31 cellular contexts compared by ENCODE assay signal in genomic region chr12:12015073-12015685, GRCh38. TPM values are rescaled to one million over a fixed set of nuclear protein-coding genes. Genes with fewer than 3 reads are reported as not detected.
A peak's percentile ranks its signal among the peaks of the same experiment; 100 is the strongest.
DNase-seq lines count a peak whose midpoint lies in the region; ATAC-seq, FAIRE-seq and TF ChIP-seq lines count a peak whose summit lies in the region.
"Had no signal": no experiment of that assay in that cellular context is flagged by ENCODE, and none has a peak within 500 bp of the region (broad histone marks: within the 10 kb centered on the region; RNA-seq: fewer than 3 reads in every experiment).

No MANE protein-coding gene starts in this region.

- POLR2A ChIA-PET in H1 (lab: Charles Lee; ENCODE audit: partially characterized antibody) = no interaction called here

- no peak overlapping the region for H4K8ac ChIP-seq in H1 (ENCODE audit: extremely low read depth, insufficient read depth, low read length)

- no peak overlapping the region; the same call in 1 of the 2 replicates for H2BK12ac ChIP-seq in H1 (ENCODE audit: low read depth, low read length)

- no peak overlapping the region for H3K4me2 ChIP-seq in H1 (ENCODE audit: insufficient read depth in 1 of 2, low read depth in 2 of 2, low read length in 2 of 2)

- ATAC-seq in activated naive CD8-positive, alpha-beta T cell treated with anti-CD3 and anti-CD28 coated beads, Interleukin-2, amount 50 U/mL, for 24 hours = no peak
- ATAC-seq in stimulated activated naive B cell treated with anti-CD40 and anti-IgM and Interleukin-4, amounts not matched to agents 10 μg/mL and 1 μg/mL and 100 μg/mL, for 72 hours (replicated peaks) = no peak
- ATAC-seq: activated CD4-positive, CD25-positive, alpha-beta regulatory T cell treated with anti-CD3 and anti-CD28 coated beads, Interleukin-2, amount 50 U/mL, for 24 hours; effector memory CD8-positive, alpha-beta T cell; esophagus mucosa; right cardiac atrium had no signal

- no peaks in the 10 kb centered on the region; a peak in 1 of 7 replicates for H3K27me3 ChIP-seq in H1 (replicated peaks in 1 of 4; ENCODE audit: control insufficient read depth in 3 of 4, extremely low read depth in 1 of 4, insufficient read depth in 3 of 4, low read length in 3 of 4)
- no peaks in the 10 kb centered on the region for H3K27me3 ChIP-seq in tibial artery
- H3K27me3 ChIP-seq: colonic mucosa, MG63, spleen had no signal

- no peak overlapping the region for H2AK5ac ChIP-seq in H1 (ENCODE audit: low read depth, low read length)

- no peak for DNase-seq in T-helper 1 cell
- DNase-seq in activated naive CD8-positive, alpha-beta T cell treated with anti-CD3 and anti-CD28 coated beads, Interleukin-2, amount 50 U/mL, for 24 hours = no peak
- no peak for DNase-seq in H1 (ENCODE audit: low read depth in 1 of 2, low spot score in 2 of 2)
- no peak for DNase-seq in stimulated activated naive B cell treated with anti-CD40 and anti-IgM and Interleukin-4, amounts not matched to agents 10 μg/mL and 1 μg/mL and 100 μg/mL, for 72 hours
- no peak for DNase-seq in tibial artery
- DNase-seq in KBM-7 = no peak
- DNase-seq: 8988T; anterior cingulate cortex; CD8-positive, alpha-beta memory T cell; colonic mucosa; effector memory CD8-positive, alpha-beta T cell; foreskin fibroblast; kidney; MG63; NCI-H2029 treated with DMSO at 0.1 percent for 48 hours; NCI-H226; NCI-H69; nephron progenitor cell; posterior cingulate gyrus; right cardiac atrium; SIG-M5; spleen had no signal

- H3K36me3 Mint-ChIP-seq in T-helper 1 cell treated with Interleukin-12 subunit alpha and Interleukin-12 subunit beta and Interleukin-4 antibody, amounts not matched to agents 30 μg/mL and 1 μg/mL, for 36 hours (ENCODE audit: low read depth) = peaks cover 12% of the 10 kb centered on the region
- no peaks in the 10 kb centered on the region for H3K36me3 Mint-ChIP-seq in activated naive CD8-positive, alpha-beta T cell
- peaks cover 2% of the 10 kb centered on the region for H3K36me3 Mint-ChIP-seq in activated naive CD8-positive, alpha-beta T cell treated with anti-CD3 and anti-CD28 coated beads, Interleukin-2, amount 50 U/mL, for 24 hours (ENCODE audit: low read depth)
- no peaks in the 10 kb centered on the region for H3K36me3 Mint-ChIP-seq in stimulated activated naive B cell treated with anti-CD40 and anti-IgM and Interleukin-4, amounts not matched to agents 10 μg/mL and 1 μg/mL and 100 μg/mL, for 72 hours
- H3K36me3 Mint-ChIP-seq: mesothelial cell of epicardium had no signal

- intact Hi-C loops in tibial artery (cut with DNase I; ENCODE audit: low total_unique reads) = loop anchor here (5.0 kb wide), 2 partner anchors 373 to 423 kb away; no protein-coding TSS in a partner anchor

- FAIRE-seq in H1 (lab: Jason Lieb, UNC) = no peak
- FAIRE-seq: GM12891, kidney, RCC 7860 had no signal

- no peaks in the 10 kb centered on the region for H3K9me3 Mint-ChIP-seq in T-helper 1 cell treated with Interleukin-12 subunit alpha and Interleukin-12 subunit beta and Interleukin-4 antibody, amounts not matched to agents 30 μg/mL and 1 μg/mL, for 36 hours
- H3K9me3 Mint-ChIP-seq in activated naive CD8-positive, alpha-beta T cell (ENCODE audit: low read depth) = no peaks in the 10 kb centered on the region
- H3K9me3 Mint-ChIP-seq in activated naive CD8-positive, alpha-beta T cell treated with anti-CD3 and anti-CD28 coated beads, Interleukin-2, amount 50 U/mL, for 24 hours = no peaks in the 10 kb centered on the region
- no peaks in the 10 kb centered on the region for H3K9me3 Mint-ChIP-seq in stimulated activated naive B cell treated with anti-CD40 and anti-IgM and Interleukin-4, amounts not matched to agents 10 μg/mL and 1 μg/mL and 100 μg/mL, for 72 hours
- H3K9me3 Mint-ChIP-seq: CD8-positive, alpha-beta memory T cell; effector memory CD8-positive, alpha-beta T cell; mesothelial cell of epicardium; nephron progenitor cell had no signal

- H3K4me3 Mint-ChIP-seq in T-helper 1 cell treated with Interleukin-12 subunit alpha and Interleukin-12 subunit beta and Interleukin-4 antibody, amounts not matched to agents 30 μg/mL and 1 μg/mL, for 36 hours = no peak overlapping the region
- no peak overlapping the region for H3K4me3 Mint-ChIP-seq in activated naive CD8-positive, alpha-beta T cell
- no peak overlapping the region for H3K4me3 Mint-ChIP-seq in activated naive CD8-positive, alpha-beta T cell treated with anti-CD3 and anti-CD28 coated beads, Interleukin-2, amount 50 U/mL, for 24 hours
- no peak overlapping the region for H3K4me3 Mint-ChIP-seq in stimulated activated naive B cell treated with anti-CD40 and anti-IgM and Interleukin-4, amounts not matched to agents 10 μg/mL and 1 μg/mL and 100 μg/mL, for 72 hours
- H3K4me3 Mint-ChIP-seq: effector memory CD8-positive, alpha-beta T cell; mesothelial cell of epicardium; nephron progenitor cell had no signal

- CTCF ChIA-PET in H1 (lab: Charles Lee; ENCODE audit: partially characterized antibody) = interaction anchor here (0.6 to 1.1 kb wide), 3 partner anchors 14 to 503 kb away, joined by 3 to 5 read pairs (median 5); no protein-coding TSS in a partner anchor

- peaks cover 3% of the 10 kb centered on the region; the same call in 1 of the 2 replicates for H3K23me2 ChIP-seq in H1 (ENCODE audit: low read depth, low read length)

- no peak for TF ChIP-seq RAD21 in H1 (IDR thresholded peaks at IDR 0.05 in 1 of 2, conservative IDR thresholded peaks at IDR 0.05 in 1 of 2; ENCODE audit: low read depth in 2 of 2, low read length in 2 of 2)

- H3K27ac ChIP-seq in H1 (ENCODE audit: low read depth, low read length) = no peak overlapping the region
- H3K27ac ChIP-seq in tibial artery = no peak overlapping the region
- H3K27ac ChIP-seq: colonic mucosa, spleen had no signal

- H3K27me3 Mint-ChIP-seq in T-helper 1 cell treated with Interleukin-12 subunit alpha and Interleukin-12 subunit beta and Interleukin-4 antibody, amounts not matched to agents 30 μg/mL and 1 μg/mL, for 36 hours (ENCODE audit: low read depth) = no peaks in the 10 kb centered on the region
- H3K27me3 Mint-ChIP-seq in activated naive CD8-positive, alpha-beta T cell = no peaks in the 10 kb centered on the region
- H3K27me3 Mint-ChIP-seq in activated naive CD8-positive, alpha-beta T cell treated with anti-CD3 and anti-CD28 coated beads, Interleukin-2, amount 50 U/mL, for 24 hours = peaks cover 2% of the 10 kb centered on the region
- H3K27me3 Mint-ChIP-seq in stimulated activated naive B cell treated with anti-CD40 and anti-IgM and Interleukin-4, amounts not matched to agents 10 μg/mL and 1 μg/mL and 100 μg/mL, for 72 hours = peaks cover 5 to 10% of the 10 kb centered on the region in 2 donors
- H3K27me3 Mint-ChIP-seq: effector memory CD8-positive, alpha-beta T cell had no signal

- TF ChIP-seq POLR2A in H1 (IDR thresholded peaks at IDR 0.05; ENCODE audit: control extremely low read depth in 1 of 2, low read depth in 2 of 2, low read length in 2 of 2) = no peak

- no peaks in the 10 kb centered on the region for H3K36me3 ChIP-seq in H1 (ENCODE audit: control insufficient read depth in 2 of 4, insufficient read depth in 4 of 4, low read length in 3 of 4)
- H3K36me3 ChIP-seq in tibial artery = no peaks in the 10 kb centered on the region
- H3K36me3 ChIP-seq: colonic mucosa, MG63, spleen had no signal

- in situ Hi-C loops in KBM-7 (cut with MboI; ENCODE audit: low pct_unique_long_range_greater_than_20kb, low sequenced_read_pairs) = no loop called here

- WGBS in H1 (ENCODE audit: extremely low coverage in 1 of 2, insufficient coverage in 1 of 2, insufficient read length in 1 of 2, insufficient replicate concordance in 2 of 2, low coverage in 1 of 2, low lambda C conversion rate in 2 of 2, missing lambda C conversion rate in 1 of 2), 2 experiments = 76% methylated on average over 11 of the region's 11 CpGs; no CpG with 5 or more reads in 1 of the 2 experiments

- no peak for TF ChIP-seq EP300 in H1 (IDR thresholded peaks at IDR 0.05; ENCODE audit: borderline replicate concordance in 1 of 2, low read depth in 2 of 2, low read length in 2 of 2)

- H3K79me2 ChIP-seq in H1 (ENCODE audit: control insufficient read depth in 1 of 2, insufficient read depth in 2 of 2, low read length in 2 of 2) = no peaks in the 10 kb centered on the region

- H3K23ac ChIP-seq in H1 (ENCODE audit: insufficient read length) = no peak overlapping the region

- no peak overlapping the region for H3K18ac ChIP-seq in H1 (ENCODE audit: extremely low read depth, low read length)

- H4K91ac ChIP-seq in H1 (replicated peaks; ENCODE audit: insufficient read length, low read length) = no peak overlapping the region

- H3K4me1 Mint-ChIP-seq in T-helper 1 cell treated with Interleukin-12 subunit alpha and Interleukin-12 subunit beta and Interleukin-4 antibody, amounts not matched to agents 30 μg/mL and 1 μg/mL, for 36 hours (ENCODE audit: low read depth) = peaks cover 64% of the 10 kb centered on the region
- peaks cover 59% of the 10 kb centered on the region for H3K4me1 Mint-ChIP-seq in activated naive CD8-positive, alpha-beta T cell (ENCODE audit: low read depth)
- peaks cover 74% of the 10 kb centered on the region for H3K4me1 Mint-ChIP-seq in activated naive CD8-positive, alpha-beta T cell treated with anti-CD3 and anti-CD28 coated beads, Interleukin-2, amount 50 U/mL, for 24 hours
- H3K4me1 Mint-ChIP-seq in stimulated activated naive B cell treated with anti-CD40 and anti-IgM and Interleukin-4, amounts not matched to agents 10 μg/mL and 1 μg/mL and 100 μg/mL, for 72 hours = peaks cover 26 to 37% of the 10 kb centered on the region in 2 donors

- H3K9ac ChIP-seq in H1 (replicated peaks in 1 of 4; ENCODE audit: extremely low read depth in 1 of 4, low read depth in 3 of 4, low read length in 3 of 4) = no peak overlapping the region

- no peak overlapping the region for H2BK20ac ChIP-seq in H1 (ENCODE audit: low read length)

- H3K4me1 ChIP-seq in H1 (replicated peaks in 1 of 4; ENCODE audit: control insufficient read depth in 3 of 4, insufficient read depth in 4 of 4, low read length in 3 of 4) = peaks cover 4 to 15% (median 10%) of the 10 kb centered on the region in 4 experiments
- peaks cover 0 to 29% (median 8%) of the 10 kb centered on the region in 4 donors for H3K4me1 ChIP-seq in tibial artery
- H3K4me1 ChIP-seq: colonic mucosa had no signal

- peak overlapping the region; percentile 32 for H3K27ac Mint-ChIP-seq in T-helper 1 cell treated with Interleukin-12 subunit alpha and Interleukin-12 subunit beta and Interleukin-4 antibody, amounts not matched to agents 30 μg/mL and 1 μg/mL, for 36 hours
- peak overlapping the region; percentile 23 for H3K27ac Mint-ChIP-seq in activated naive CD8-positive, alpha-beta T cell
- no peak overlapping the region for H3K27ac Mint-ChIP-seq in activated naive CD8-positive, alpha-beta T cell treated with anti-CD3 and anti-CD28 coated beads, Interleukin-2, amount 50 U/mL, for 24 hours
- peak overlapping the region; percentile 40 for H3K27ac Mint-ChIP-seq in stimulated activated naive B cell treated with anti-CD40 and anti-IgM and Interleukin-4, amounts not matched to agents 10 μg/mL and 1 μg/mL and 100 μg/mL, for 72 hours
- H3K27ac Mint-ChIP-seq: mesothelial cell of epicardium, nephron progenitor cell had no signal

- no peaks in the 10 kb centered on the region for H3K9me3 ChIP-seq in H1 (ENCODE audit: insufficient read depth in 2 of 2, low read depth in 1 of 2, low read length in 1 of 2)
- no peaks in the 10 kb centered on the region for H3K9me3 ChIP-seq in tibial artery
- H3K9me3 ChIP-seq: colonic mucosa, MG63, spleen had no signal

- no peak overlapping the region for H3K56ac ChIP-seq in H1 (replicated peaks; ENCODE audit: insufficient read length, low read depth, low read length)

- H2BK5ac ChIP-seq in H1 (ENCODE audit: low read depth, low read length) = no peak overlapping the region

- H3K14ac ChIP-seq in H1 (ENCODE audit: insufficient read length) = no peak overlapping the region

- H3K4ac ChIP-seq in H1 (replicated peaks; ENCODE audit: insufficient read length, low read depth, low read length) = no peak overlapping the region

- no peak for TF ChIP-seq CTCF in H1 (IDR thresholded peaks at IDR 0.05; ENCODE audit: control extremely low read depth in 1 of 3, insufficient read depth in 1 of 3, low read depth in 1 of 3, low read length in 3 of 3)
- TF ChIP-seq CTCF in tibial artery (IDR thresholded peaks at IDR 0.05) = no peak

- no peaks in the 10 kb centered on the region for H3K79me1 ChIP-seq in H1 (ENCODE audit: low read depth, low read length)

- H2BK120ac ChIP-seq in H1 (replicated peaks; ENCODE audit: low read depth, low read length) = no peak overlapping the region

- no peaks in the 10 kb centered on the region for H4K20me1 ChIP-seq in H1 (replicated peaks in 1 of 2; ENCODE audit: control insufficient read depth in 1 of 2, insufficient read depth in 2 of 2, low read length in 2 of 2)

- H2AFZ ChIP-seq in H1 (ENCODE audit: low read length) = no peak overlapping the region

- H4K5ac ChIP-seq in H1 (ENCODE audit: insufficient read length, low read depth, low read length) = no peak overlapping the region

- H3K4me3 ChIP-seq in H1 (ENCODE audit: extremely low read depth in 1 of 4, insufficient read depth in 2 of 4, low read depth in 3 of 4, low read length in 4 of 4) (no peak overlapping the region), tibial artery (no peak overlapping the region)
- H3K4me3 ChIP-seq: colonic mucosa, MG63, spleen had no signal

- H2BK15ac ChIP-seq in H1 (ENCODE audit: low read length) = peak overlapping the region; percentile 3; the same call in 1 of the 2 replicates

RNA-seq across cellular contexts. Expression of gene BCL2L14, which starts 55.6 kb away (rescaled TPM):
- 2.4 and 2.9 TPM in 2 replicates for total RNA-seq in H1 (2021; fragmentation: NEBNext Ultra II Directional; extraction: Animal tissue kit (Norgen Biotek cat#: 25700))
- polyA plus RNA-seq in H1 (2011; rRNA removed) = 0.39 and 0.80 TPM in 2 replicates
- 1.7 TPM for polyA plus RNA-seq in H1 (2011; cell fraction: cytosol; rRNA removed)
- polyA plus RNA-seq in H1 (2011; cell fraction: nucleus; rRNA removed) = 0.31 TPM
- polyA plus RNA-seq in H1 (2012, experiment 1 of 2) = 0.99 to 2.3 TPM (median 1.2 TPM) in 4 replicates
- 0.10 TPM for polyA plus RNA-seq in H1 (2012, experiment 2 of 2)
- 1.5 TPM for polyA plus RNA-seq in H1 (2013, experiment 1 of 2)
- polyA plus RNA-seq in H1 (2013, experiment 2 of 2) = 2.0 TPM
- polyA minus RNA-seq in H1 (2011; rRNA and poly(A)+ RNA removed) = 0.44 and 0.54 TPM in 2 replicates
- polyA minus RNA-seq in H1 (2011; cell fraction: cytosol; rRNA and poly(A)+ RNA removed) = not detected
- 0.30 TPM for polyA minus RNA-seq in H1 (2011; cell fraction: nucleus; rRNA and poly(A)+ RNA removed)
- total RNA-seq: HT1080, lower leg skin, mesothelial cell of epicardium, right cardiac atrium had no signal
- polyA plus RNA-seq: CD8-positive, alpha-beta memory T cell; right cardiac atrium had no signal
